ENCODE assay signal across 8 cellular contexts in the genomic region with DNA sequence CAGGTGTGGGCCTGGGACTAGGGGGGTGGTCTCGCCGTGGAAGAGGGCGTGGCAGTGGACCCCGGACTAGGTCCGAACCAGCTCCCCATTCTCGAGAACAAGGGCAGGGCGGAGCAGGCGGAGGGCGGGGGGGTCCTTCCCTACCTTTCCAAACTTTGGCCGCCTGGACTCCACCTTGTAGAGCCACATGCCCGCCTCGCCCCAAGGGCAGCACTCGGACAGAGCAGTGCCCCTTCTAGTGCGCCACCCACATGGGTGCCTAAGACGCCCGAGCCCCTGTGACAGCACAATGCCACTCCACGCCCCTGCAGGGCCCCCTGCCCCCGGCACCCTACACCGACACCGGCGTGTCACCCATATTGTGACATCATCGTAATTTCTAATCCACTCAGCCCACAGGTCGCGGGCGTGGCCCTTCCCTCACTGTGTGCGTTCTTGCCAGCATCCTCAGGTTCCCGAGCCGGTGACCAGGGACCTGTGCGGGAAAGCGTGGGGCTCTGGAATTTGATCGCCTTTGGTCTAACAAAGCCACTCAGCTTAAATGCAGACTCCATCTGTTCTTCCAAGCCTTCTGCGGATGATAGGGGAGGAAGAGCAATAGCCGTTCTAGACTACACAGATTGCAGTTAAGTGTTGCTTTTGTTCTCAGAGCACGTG. TPM values are rescaled to one million over a fixed set of nuclear protein-coding genes. Genes with fewer than 3 reads are reported as not detected.
DNase-seq lines count a peak whose midpoint lies in the region; ATAC-seq and TF ChIP-seq lines count a peak whose summit lies in the region.

No MANE protein-coding gene starts in this region.

- ATAC-seq in Right ventricle myocardium inferior (no peak), lower lobe of right lung (peak; percentile 25 to 34), HG02642 (IDR thresholded peaks at IDR 0.05; ENCODE audit: poor library complexity, unreplicated experiment) (no peak)
- ATAC-seq in stimulated activated naive CD8-positive, alpha-beta T cell treated with anti-CD3 and anti-CD28 coated beads, Interleukin-15, Interleukin-2, amounts not matched to agents 100 U/mL and 50 U/mL, for 24 hours = no peak

- H3K36me3 ChIP-seq in cardiac muscle cell (peaks cover 19% of the 10 kb centered on the region), lower lobe of right lung (peaks cover under 1% of the 10 kb centered on the region)

- no peak for TF ChIP-seq CTCF in cardiac muscle cell (IDR thresholded peaks at IDR 0.05; ENCODE audit: low read depth, low read length)
- no peak for TF ChIP-seq CTCF in lower lobe of right lung (IDR thresholded peaks at IDR 0.05)
- TF ChIP-seq CTCF in GM13976 (IDR thresholded peaks at IDR 0.05; ENCODE audit: borderline replicate concordance, control extremely low read depth, extremely low read depth, insufficient read depth, missing control alignments) = no peak

- H3K27me3 ChIP-seq in cardiac muscle cell = no peaks in the 10 kb centered on the region
- no peaks in the 10 kb centered on the region for H3K27me3 ChIP-seq in lower lobe of right lung (ENCODE audit: low read depth)

- H3K9me3 ChIP-seq in cardiac muscle cell (ENCODE audit: low read depth) (no peaks in the 10 kb centered on the region), lower lobe of right lung (no peaks in the 10 kb centered on the region)

- H3K4me3 ChIP-seq in cardiac muscle cell = peak overlapping the region; percentile 86
- H3K4me3 ChIP-seq in lower lobe of right lung = peak overlapping the region; percentile 80

- in situ Hi-C loops in GM13976 (cut with MboI; ENCODE audit: low sequenced_read_pairs, unreplicated experiment) = no loop called here

- peak in 1 of 2 donors; percentile 28 for DNase-seq in cardiac muscle cell (ENCODE audit: low read depth in 1 of 2, low spot score in 1 of 2)
- DNase-seq in Right ventricle myocardium inferior (ENCODE audit: missing footprints) = no peak
- peak; percentile 62 for DNase-seq in SK-N-DZ (ENCODE audit: low spot score)
- DNase-seq in cerebellum (ENCODE audit: low spot score) = peak; percentile 39
- DNase-seq in lower lobe of right lung = peak; percentile 61
- DNase-seq in stimulated activated naive CD8-positive, alpha-beta T cell treated with anti-CD3 and anti-CD28 coated beads, Interleukin-15, Interleukin-2, amounts not matched to agents 100 U/mL and 50 U/mL, for 24 hours = peak; percentile 26
- DNase-seq in GM13976 (ENCODE audit: low spot score) = no peak

- H3K4me1 ChIP-seq in cardiac muscle cell (ENCODE audit: low read depth) = peaks cover 10% of the 10 kb centered on the region
- H3K4me1 ChIP-seq in lower lobe of right lung = peaks cover 20% of the 10 kb centered on the region

- H3K27ac ChIP-seq in cardiac muscle cell = no peak overlapping the region
- peak overlapping the region; percentile 31 for H3K27ac ChIP-seq in lower lobe of right lung

- intact Hi-C loops in Right ventricle myocardium inferior (cut with DNase I) = no loop called here
- intact Hi-C loops in lower lobe of right lung (cut with DNase I) = loop anchor here (5.0 kb wide), 1 partner anchor 91 kb away; the partner anchor contains the start of gene PAFAH2

RNA-seq across cellular contexts. Expression of gene STMN1, which starts 0.6 kb away (rescaled TPM):
- total RNA-seq in cardiac muscle cell (225 and 572 TPM in 2 replicates), Right ventricle myocardium inferior (30.0 TPM), cerebellum (281 TPM), lower lobe of right lung (56.6 TPM)
- polyA plus RNA-seq in cardiac muscle cell = 943 and 1,052 TPM in 2 replicates
- polyA plus RNA-seq in SK-N-DZ (2014; cell fraction: cytosol; rRNA removed) = 606 and 733 TPM in 2 replicates
- polyA plus RNA-seq in SK-N-DZ (2014; cell fraction: nucleus; rRNA removed) = 445 and 670 TPM in 2 replicates

RNA-seq across cellular contexts. Expression of gene PAQR7, which starts 31.3 kb away (rescaled TPM):
- total RNA-seq in cardiac muscle cell (10.7 and 12.5 TPM in 2 replicates), Right ventricle myocardium inferior (2.2 TPM), cerebellum (6.4 TPM), lower lobe of right lung (9.3 TPM)
- 2.1 and 3.1 TPM in 2 replicates for polyA plus RNA-seq in cardiac muscle cell
- 7.2 and 7.7 TPM in 2 replicates for polyA plus RNA-seq in SK-N-DZ (2014; cell fraction: cytosol; rRNA removed)
- polyA plus RNA-seq in SK-N-DZ (2014; cell fraction: nucleus; rRNA removed) = 4.5 and 5.5 TPM in 2 replicates

RNA-seq across cellular contexts. Expression of gene AUNIP, which starts 47.5 kb away (rescaled TPM):
- total RNA-seq in cardiac muscle cell = 3.0 and 4.4 TPM in 2 replicates
- 4.9 and 5.6 TPM in 2 replicates for polyA plus RNA-seq in cardiac muscle cell
- not detected for total RNA-seq in Right ventricle myocardium inferior
- 10.5 and 13.3 TPM in 2 replicates for polyA plus RNA-seq in SK-N-DZ (2014; cell fraction: cytosol; rRNA removed)
- polyA plus RNA-seq in SK-N-DZ (2014; cell fraction: nucleus; rRNA removed) = 5.6 and 7.3 TPM in 2 replicates
- total RNA-seq in cerebellum = 1.9 TPM
- total RNA-seq in lower lobe of right lung = not detected

Comparison
In these comparisons a context has a peak if more than half of its experiments do, and no peak if none do; other contexts are left out.
1. DNase-seq: peak in SK-N-DZ (single experiment), cerebellum (single experiment), lower lobe of right lung (single experiment) and stimulated activated naive CD8-positive, alpha-beta T cell treated with anti-CD3 and anti-CD28 coated beads, Interleukin-15, Interleukin-2, amounts not matched to agents 100 U/mL and 50 U/mL, for 24 hours (single experiment); none in Right ventricle myocardium inferior (single experiment) and GM13976 (single experiment).
2. ATAC-seq: peak in lower lobe of right lung (2 of 2); none in Right ventricle myocardium inferior (single experiment), stimulated activated naive CD8-positive, alpha-beta T cell treated with anti-CD3 and anti-CD28 coated beads, Interleukin-15, Interleukin-2, amounts not matched to agents 100 U/mL and 50 U/mL, for 24 hours (single experiment) and HG02642 (single experiment).